ENCODE assay signal across 28 cellular contexts in the genomic region with DNA sequence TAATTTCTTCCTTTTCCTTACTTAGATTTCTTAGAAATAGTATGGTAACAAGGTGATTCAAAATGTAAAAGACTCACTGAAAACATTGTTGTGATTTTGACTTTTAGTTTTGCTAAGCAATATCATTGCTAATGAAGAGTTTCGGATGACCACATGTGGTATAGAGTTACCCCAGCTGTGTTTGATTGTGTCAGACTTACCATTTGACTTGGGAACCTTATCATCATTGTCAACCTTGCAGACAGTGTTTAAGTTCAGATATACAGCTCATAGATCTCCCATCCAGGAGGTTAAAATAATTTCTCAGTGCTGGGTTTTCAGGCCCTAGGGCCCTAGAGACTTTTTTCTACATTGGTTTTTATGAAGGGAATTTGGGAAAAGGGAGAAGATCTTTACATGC.
DNase-seq lines count a peak whose midpoint lies in the region; ATAC-seq and TF ChIP-seq lines count a peak whose summit lies in the region.
"Had no signal": no experiment of that assay in that cellular context is flagged by ENCODE, and none has a peak within 500 bp of the region (broad histone marks: within the 10 kb centered on the region; RNA-seq: fewer than 3 reads in every experiment).

No MANE protein-coding gene starts in this region.

- H3K4me3 ChIP-seq in HCT116 (replicated peaks in 1 of 2; ENCODE audit: low read depth in 1 of 2, low read length in 2 of 2): no peak overlapping the region
- no peak overlapping the region for H3K4me3 ChIP-seq in mammary epithelial cell (replicated peaks in 1 of 3; ENCODE audit: insufficient read depth in 1 of 3, low read depth in 2 of 3, low read length in 3 of 3)
- H3K4me3 ChIP-seq in neural progenitor cell: no peak overlapping the region
- H3K4me3 ChIP-seq in right atrium auricular region: no peak overlapping the region
- H3K4me3 ChIP-seq: BLaER1 treated with 17β-estradiol and CSF1 and Interleukin-3, amounts not matched to agents 10 nM and 100 nM; cardiac muscle cell; SJSA1; suprapubic skin had no signal

- H3K9me2 ChIP-seq in HCT116 (ENCODE audit: insufficient read depth): no peaks in the 10 kb centered on the region

- no peaks in the 10 kb centered on the region for H3K9me3 ChIP-seq in HCT116 (ENCODE audit: control insufficient read depth in 1 of 2, insufficient read depth in 1 of 2, low read depth in 1 of 2, low read length in 2 of 2)
- H3K9me3 ChIP-seq in mammary epithelial cell (replicated peaks; ENCODE audit: insufficient read depth, low read length): peaks cover 3% of the 10 kb centered on the region
- H3K9me3 ChIP-seq in neural progenitor cell (ENCODE audit: low read depth): no peaks in the 10 kb centered on the region
- H3K9me3 ChIP-seq in right atrium auricular region: no peaks in the 10 kb centered on the region
- H3K9me3 ChIP-seq: BLaER1 treated with 17β-estradiol and CSF1 and Interleukin-3, amounts not matched to agents 10 nM and 100 nM; SJSA1; suprapubic skin had no signal

- CTCF ChIA-PET in HCT116 (lab: Charles Lee) (no interaction called here), mammary epithelial cell (lab: Charles Lee; ENCODE audit: low non-redundant PET) (no interaction called here)

- H3K27ac ChIP-seq in HCT116 (ENCODE audit: low read depth, low read length): no peak overlapping the region
- H3K27ac ChIP-seq in mammary epithelial cell (ENCODE audit: insufficient read depth, low read depth, low read length): no peak overlapping the region
- no peak overlapping the region for H3K27ac ChIP-seq in neural progenitor cell
- H3K27ac ChIP-seq in right atrium auricular region: no peak overlapping the region
- H3K27ac ChIP-seq: BLaER1 treated with 17β-estradiol and CSF1 and Interleukin-3, amounts not matched to agents 10 nM and 100 nM; cardiac muscle cell; parathyroid adenoma; SJSA1; suprapubic skin had no signal

- ATAC-seq in HCT116 (no peak), HG02884 (IDR thresholded peaks at IDR 0.05; ENCODE audit: unreplicated experiment) (no peak)
- ATAC-seq: right cardiac atrium; stimulated activated memory B cell treated with anti-CD40 and anti-IgM and Interleukin-4, amounts not matched to agents 10 μg/mL and 1 μg/mL and 100 μg/mL, for 72 hours; T-cell had no signal

- H3K4me3 Mint-ChIP-seq in neural progenitor cell: no peak overlapping the region
- H3K4me3 Mint-ChIP-seq: activated CD4-positive, alpha-beta memory T cell treated with anti-CD3 and anti-CD28 coated beads, Interleukin-2, amount 10 ng/mL, durations not matched to agents 7 days and 5 days; activated naive CD4-positive, alpha-beta T cell treated with anti-CD3 and anti-CD28 coated beads, Interleukin-2, amount 50 U/mL, for 24 hours; neural crest cell; stimulated activated memory B cell treated with anti-CD40 and anti-IgM and Interleukin-4, amounts not matched to agents 10 μg/mL and 1 μg/mL and 100 μg/mL, for 72 hours; T-cell had no signal

- H3K36me3 ChIP-seq in HCT116 (ENCODE audit: control insufficient read depth in 1 of 2, insufficient read depth in 2 of 2, low read length in 2 of 2): no peaks in the 10 kb centered on the region
- no peaks in the 10 kb centered on the region for H3K36me3 ChIP-seq in mammary epithelial cell (ENCODE audit: insufficient read depth, low read length)
- no peaks in the 10 kb centered on the region for H3K36me3 ChIP-seq in neural progenitor cell
- H3K36me3 ChIP-seq in right atrium auricular region: no peaks in the 10 kb centered on the region
- H3K36me3 ChIP-seq: BLaER1 treated with 17β-estradiol and CSF1 and Interleukin-3, amounts not matched to agents 10 nM and 100 nM; cardiac muscle cell; SJSA1; suprapubic skin had no signal

- H3K4me1 Mint-ChIP-seq in neural progenitor cell: peaks cover 9% of the 10 kb centered on the region
- H3K4me1 Mint-ChIP-seq: activated naive CD4-positive, alpha-beta T cell treated with anti-CD3 and anti-CD28 coated beads, Interleukin-2, amount 50 U/mL, for 24 hours; stimulated activated memory B cell treated with anti-CD40 and anti-IgM and Interleukin-4, amounts not matched to agents 10 μg/mL and 1 μg/mL and 100 μg/mL, for 72 hours; T-cell had no signal

- TF ChIP-seq CTCF in HCT116 (IDR thresholded peaks at IDR 0.05 in 2 of 3, conservative IDR thresholded peaks at IDR 0.05 in 1 of 3; ENCODE audit: borderline replicate concordance in 1 of 3, insufficient read depth in 1 of 3, low read depth in 2 of 3, low read length in 2 of 3) (no peak), mammary epithelial cell (conservative IDR thresholded peaks at IDR 0.05 in 1 of 2, IDR thresholded peaks at IDR 0.05 in 1 of 2; ENCODE audit: extremely low read depth in 1 of 2, insufficient read depth in 1 of 2, low read depth in 1 of 2, low read length in 2 of 2) (no peak), neural progenitor cell (IDR thresholded peaks at IDR 0.05) (no peak), right atrium auricular region (IDR thresholded peaks at IDR 0.05) (no peak)

- TF ChIP-seq POLR2A in HCT116 (IDR thresholded peaks at IDR 0.05; ENCODE audit: borderline replicate concordance, extremely low read depth, insufficient read depth, insufficient read length): no peak

- in situ Hi-C loops in mammary epithelial cell (cut with MboI; ENCODE audit: low sequenced_read_pairs in 2 of 2): no loop called here

- WGBS in mammary epithelial cell (ENCODE audit: low coverage, missing lambda C conversion rate): 100% methylated on average over 1 of the region's 1 CpG

- H3F3A ChIP-seq in neural progenitor cell (ENCODE audit: low read depth): no peaks in the 10 kb centered on the region

- BruUV-seq in HCT116 (replicated peaks; lab: Mats Ljungman, UMichigan): no TSS peak
- BruUV-seq in mammary epithelial cell (replicated peaks; lab: Mats Ljungman, UMichigan): no TSS peak

- peak overlapping the region; percentile 92 for H2AFZ ChIP-seq in HCT116 (ENCODE audit: low read depth, low read length, poor library complexity, severe bottlenecking)
- peak overlapping the region; percentile 57 for H2AFZ ChIP-seq in mammary epithelial cell (ENCODE audit: low read depth, low read length)
- H2AFZ ChIP-seq in neural progenitor cell (replicated peaks): peak overlapping the region; percentile 85
- H2AFZ ChIP-seq: parathyroid adenoma had no signal

- intact Hi-C loops in HCT116 (cut with micrococcal nuclease) (no loop called here), mammary epithelial cell (cut with micrococcal nuclease) (no loop called here)

- no peaks in the 10 kb centered on the region for H3K9me3 Mint-ChIP-seq in neural progenitor cell
- H3K9me3 Mint-ChIP-seq: activated CD4-positive, alpha-beta memory T cell treated with anti-CD3 and anti-CD28 coated beads, Interleukin-2, amount 10 ng/mL, durations not matched to agents 7 days and 5 days; activated naive CD4-positive, alpha-beta T cell treated with anti-CD3 and anti-CD28 coated beads, Interleukin-2, amount 50 U/mL, for 24 hours; activated T-helper 2 cell treated with anti-CD3 and anti-CD28 coated beads, Interferon-gamma antibody, Interleukin-2, Interleukin-4, amounts not matched to agents 10 μg/mL and 5 μg/mL and 100 μg/mL, durations not matched to agents 14 hours and 24 hours and 36 hours; neural crest cell; stimulated activated memory B cell treated with anti-CD40 and anti-IgM and Interleukin-4, amounts not matched to agents 10 μg/mL and 1 μg/mL and 100 μg/mL, for 72 hours; T-cell had no signal

- H3K9ac ChIP-seq in HCT116 (ENCODE audit: low read length): no peak overlapping the region
- no peak overlapping the region for H3K9ac ChIP-seq in mammary epithelial cell (ENCODE audit: insufficient read depth, low read length)
- H3K9ac ChIP-seq in neural progenitor cell: no peak overlapping the region
- H3K9ac ChIP-seq: BLaER1 treated with 17β-estradiol and CSF1 and Interleukin-3, amounts not matched to agents 10 nM and 100 nM; parathyroid adenoma had no signal

- peaks cover 0 to 28% of the 10 kb centered on the region in 2 experiments; a peak in 2 of 4 replicates for H3K4me1 ChIP-seq in HCT116 (ENCODE audit: control insufficient read depth in 1 of 2, insufficient read depth in 2 of 2, low read length in 2 of 2)
- peaks cover 36% of the 10 kb centered on the region for H3K4me1 ChIP-seq in mammary epithelial cell (ENCODE audit: insufficient read depth, low read length)
- peaks cover 10% of the 10 kb centered on the region for H3K4me1 ChIP-seq in neural progenitor cell
- no peaks in the 10 kb centered on the region for H3K4me1 ChIP-seq in right atrium auricular region
- H3K4me1 ChIP-seq: BLaER1 treated with 17β-estradiol and CSF1 and Interleukin-3, amounts not matched to agents 10 nM and 100 nM; parathyroid adenoma; SJSA1; suprapubic skin had no signal

- H3K36me3 Mint-ChIP-seq in neural progenitor cell: no peaks in the 10 kb centered on the region
- H3K36me3 Mint-ChIP-seq: activated naive CD4-positive, alpha-beta T cell treated with anti-CD3 and anti-CD28 coated beads, Interleukin-2, amount 50 U/mL, for 24 hours; stimulated activated memory B cell treated with anti-CD40 and anti-IgM and Interleukin-4, amounts not matched to agents 10 μg/mL and 1 μg/mL and 100 μg/mL, for 72 hours; T-cell had no signal

- H4K20me1 ChIP-seq in HCT116 (ENCODE audit: insufficient read depth) (no peaks in the 10 kb centered on the region), mammary epithelial cell (ENCODE audit: insufficient read depth, low read length) (no peaks in the 10 kb centered on the region), neural progenitor cell (ENCODE audit: low read depth) (no peaks in the 10 kb centered on the region)
- H4K20me1 ChIP-seq: BLaER1 treated with 17β-estradiol and CSF1 and Interleukin-3, amounts not matched to agents 10 nM and 100 nM had no signal

- dilution Hi-C loops in mammary epithelial cell (cut with HindIII; ENCODE audit: low sequenced_read_pairs): no loop called here

- no peaks in the 10 kb centered on the region for H3K27me3 Mint-ChIP-seq in neural progenitor cell (ENCODE audit: insufficient read depth, low read depth)

- TF ChIP-seq RAD21 in HCT116 (IDR thresholded peaks at IDR 0.05; ENCODE audit: low read depth): no peak

- POLR2A ChIA-PET in HCT116 (lab: Charles Lee): no interaction called here

- RAD21 ChIA-PET in HCT116 (lab: Charles Lee; ENCODE audit: low non-redundant PET in 1 of 2, low total read pairs in 2 of 2, uncharacterized antibody in 2 of 2, unreplicated experiment in 2 of 2): no interaction called here

- H3K27me3 ChIP-seq in HCT116 (ENCODE audit: insufficient read depth, low read length): no peaks in the 10 kb centered on the region
- H3K27me3 ChIP-seq in mammary epithelial cell (ENCODE audit: insufficient read depth, low read length): no peaks in the 10 kb centered on the region
- H3K27me3 ChIP-seq in neural progenitor cell: no peaks in the 10 kb centered on the region
- H3K27me3 ChIP-seq in right atrium auricular region: no peaks in the 10 kb centered on the region
- H3K27me3 ChIP-seq: BLaER1 treated with 17β-estradiol and CSF1 and Interleukin-3, amounts not matched to agents 10 nM and 100 nM; cardiac muscle cell; suprapubic skin had no signal

- H3K4me2 ChIP-seq in HCT116 (ENCODE audit: low read length): no peak overlapping the region
- no peak overlapping the region for H3K4me2 ChIP-seq in mammary epithelial cell (ENCODE audit: insufficient read depth, low read depth, low read length)
- H3K4me2 ChIP-seq in neural progenitor cell: peak overlapping the region; percentile 21
- H3K4me2 ChIP-seq: BLaER1 treated with 17β-estradiol and CSF1 and Interleukin-3, amounts not matched to agents 10 nM and 100 nM had no signal

- no peaks in the 10 kb centered on the region for H3K79me2 ChIP-seq in HCT116 (ENCODE audit: insufficient read depth, low read length)
- no peaks in the 10 kb centered on the region for H3K79me2 ChIP-seq in mammary epithelial cell (ENCODE audit: insufficient read depth, low read length)
- no peaks in the 10 kb centered on the region for H3K79me2 ChIP-seq in neural progenitor cell (ENCODE audit: low read depth)
- H3K79me2 ChIP-seq: parathyroid adenoma had no signal

- DNase-seq in HCT116 (ENCODE audit: low read depth, low spot score) (no peak), NCI-H69 (lab: John Stamatoyannopoulos, UW) (peak; percentile 79), mammary epithelial cell (no peak), neural progenitor cell (ENCODE audit: low spot score) (no peak), DMS 273 treated with DMSO at 0.1 percent for 48 hours (lab: John Stamatoyannopoulos, UW) (no peak), right atrium auricular region (ENCODE audit: low spot score) (no peak)
- DNase-seq: activated CD4-positive, alpha-beta memory T cell treated with anti-CD3 and anti-CD28 coated beads, Interleukin-2, amount 10 ng/mL, durations not matched to agents 7 days and 5 days; activated CD4-positive, alpha-beta T cell treated with anti-CD3 and anti-CD28 coated beads for 1 hour; activated CD8-positive, alpha-beta memory T cell treated with anti-CD3 and anti-CD28 coated beads, Interleukin-2, amount 50 U/mL, for 48 hours; amygdala; COR-L47; DMS79 treated with DMSO at 0.1 percent for 48 hours; KBM-7; NCI-H446 treated with DMSO at 0.1 percent for 48 hours; right cardiac atrium; stimulated activated CD4-positive, alpha-beta T cell treated with anti-CD3 and anti-CD28 coated beads, Interleukin-12 subunit alpha, Interleukin-12 subunit beta, amount 100 ng/mL, for 4 hours; stimulated activated CD4-positive, alpha-beta T cell treated with anti-CD3 and anti-CD28 coated beads, Interleukin-4, amount 100 ng/mL, for 1 hour; T-cell had no signal

- H3K27ac Mint-ChIP-seq in neural progenitor cell: no peak overlapping the region
- H3K27ac Mint-ChIP-seq: activated CD4-positive, alpha-beta memory T cell treated with anti-CD3 and anti-CD28 coated beads, Interleukin-2, amount 10 ng/mL, durations not matched to agents 7 days and 5 days; activated naive CD4-positive, alpha-beta T cell treated with anti-CD3 and anti-CD28 coated beads, Interleukin-2, amount 50 U/mL, for 24 hours; activated T-helper 2 cell treated with anti-CD3 and anti-CD28 coated beads, Interferon-gamma antibody, Interleukin-2, Interleukin-4, amounts not matched to agents 10 μg/mL and 5 μg/mL and 100 μg/mL, durations not matched to agents 14 hours and 24 hours and 36 hours; stimulated activated memory B cell treated with anti-CD40 and anti-IgM and Interleukin-4, amounts not matched to agents 10 μg/mL and 1 μg/mL and 100 μg/mL, for 72 hours; T-cell had no signal
